In the genomic region with DNA sequence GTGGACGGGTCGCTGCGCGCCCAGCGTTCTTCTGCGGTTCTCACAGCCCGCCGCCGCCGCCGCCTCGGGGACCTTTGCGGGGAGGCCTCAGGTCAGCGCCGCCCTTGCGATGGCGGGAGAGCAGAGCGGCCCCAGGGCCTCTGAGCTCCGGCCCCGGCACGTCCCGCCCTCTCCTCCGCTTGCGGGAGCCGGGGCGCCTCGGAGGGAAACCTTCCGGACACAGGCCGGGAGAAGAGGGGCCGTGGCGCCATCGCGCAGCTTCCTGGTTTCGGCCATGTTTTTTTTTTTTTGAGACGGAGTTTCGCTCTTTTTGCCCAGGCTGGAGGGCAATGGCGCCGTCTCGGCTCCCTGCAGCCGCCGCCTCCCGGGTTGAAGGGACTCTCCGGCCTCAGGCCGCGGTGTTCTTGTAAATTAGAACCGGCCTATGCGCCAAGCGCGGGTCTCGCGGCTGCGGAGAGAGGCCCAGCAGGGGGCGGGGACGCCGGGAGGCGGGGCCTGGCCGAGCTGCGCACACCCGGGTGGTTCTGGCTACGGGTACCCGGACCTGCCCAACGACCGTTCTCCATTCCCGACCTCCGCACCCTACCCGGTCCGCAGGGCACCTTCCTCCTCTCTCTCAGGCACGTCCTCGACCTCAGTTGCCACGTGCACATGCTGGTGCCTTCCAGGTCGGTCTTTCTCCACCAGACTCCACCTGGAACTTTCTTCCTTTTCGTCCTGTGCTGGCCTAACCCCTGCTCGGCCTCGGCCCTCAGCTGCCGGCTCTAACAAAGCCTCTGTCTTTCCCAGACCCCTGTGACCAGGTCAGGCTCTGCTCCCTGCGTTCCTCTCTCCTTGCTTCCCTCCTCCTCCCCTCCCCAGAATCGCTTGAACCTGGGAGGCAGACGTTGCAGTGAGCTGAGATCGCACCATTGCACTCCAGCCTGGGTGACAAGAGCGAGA, we compare ENCODE assay signal across 8 cellular contexts. TPM values are rescaled to one million over a fixed set of nuclear protein-coding genes. Genes with fewer than 3 reads are reported as not detected.
DNase-seq lines count a peak whose midpoint lies in the region; ATAC-seq and TF ChIP-seq lines count a peak whose summit lies in the region.

No MANE protein-coding gene starts in this region.

- peak overlapping the region; percentile 92 to 99 (median 93) for H3K27ac ChIP-seq in right lobe of liver

- no peaks in the 10 kb centered on the region for H3K9me3 ChIP-seq in right lobe of liver

- peaks cover 0 to 13% (median 7%) of the 10 kb centered on the region in 4 donors for H3K4me1 ChIP-seq in right lobe of liver

- H3K4me3 ChIP-seq in right lobe of liver = peak overlapping the region; percentile 91 to 92 (median 91)

- TF ChIP-seq CTCF in right lobe of liver (IDR thresholded peaks at IDR 0.05) = peak in 2 of 4 donors; percentile 7 to 14

- H3K9me3 Mint-ChIP-seq in dendritic cell treated with granulocyte-macrophage colony-stimulating factor and Interleukin-4, amounts not matched to agents 40 ng/mL and 50 ng/mL, for 4 days = no peaks in the 10 kb centered on the region

- peak; percentile 77 for TF ChIP-seq POLR2A in right lobe of liver (IDR thresholded peaks at IDR 0.05)

- H3K4me3 Mint-ChIP-seq in dendritic cell treated with granulocyte-macrophage colony-stimulating factor and Interleukin-4, amounts not matched to agents 40 ng/mL and 50 ng/mL, for 4 days = peak overlapping the region; percentile 92

- H3K27ac Mint-ChIP-seq in dendritic cell treated with granulocyte-macrophage colony-stimulating factor and Interleukin-4, amounts not matched to agents 40 ng/mL and 50 ng/mL, for 4 days = peak overlapping the region; percentile 89

- no peaks in the 10 kb centered on the region for H3K27me3 Mint-ChIP-seq in dendritic cell treated with granulocyte-macrophage colony-stimulating factor and Interleukin-4, amounts not matched to agents 40 ng/mL and 50 ng/mL, for 4 days

- 2% methylated on average over 20 of the region's 80 CpGs for WGBS in right lobe of liver (ENCODE audit: insufficient coverage, low coverage, low lambda C conversion rate, missing lambda C conversion rate)

- peaks cover 61% of the 10 kb centered on the region for H3K36me3 Mint-ChIP-seq in dendritic cell treated with granulocyte-macrophage colony-stimulating factor and Interleukin-4, amounts not matched to agents 40 ng/mL and 50 ng/mL, for 4 days (ENCODE audit: low read depth)

- no peaks in the 10 kb centered on the region for H3K27me3 ChIP-seq in right lobe of liver

- in situ Hi-C loops in ACHN (cut with HindIII; ENCODE audit: low pct_ligation_motif_present, low pct_unique_long_range_greater_than_20kb, low sequenced_read_pairs) = no loop called here

- intact Hi-C loops in dendritic cell treated with granulocyte-macrophage colony-stimulating factor and Interleukin-4, amounts not matched to agents 40 ng/mL and 50 ng/mL, for 4 days (cut with micrococcal nuclease) = loop anchor here (2.0 kb wide), 3 partner anchors 17 to 29 kb away; a partner anchor contains a TSS
- intact Hi-C loops in right lobe of liver (cut with DNase I) = no loop called here

- peaks cover 0 to 8% (median 0%) of the 10 kb centered on the region in 4 donors for H3K36me3 ChIP-seq in right lobe of liver

- DNase-seq in ACHN = peak; percentile 67
- peak; percentile 49 for DNase-seq in NCI-H2196 treated with DMSO at 0.1 percent for 48 hours (lab: John Stamatoyannopoulos, UW; ENCODE audit: unreplicated experiment)
- DNase-seq in activated CD4-positive, alpha-beta T cell treated with anti-CD3 and anti-CD28 coated beads, Interleukin-2, amount 50 U/mL, for 4 hours = peak; percentile 56 to 57
- DNase-seq in right lobe of liver = peak; percentile 94 to 96 (median 95)
- DNase-seq in stimulated activated CD4-positive, alpha-beta T cell treated with anti-CD3 and anti-CD28 coated beads, Interleukin-4, amount 100 ng/mL, for 4 hours = peak; percentile 65 to 76

- peaks cover 68% of the 10 kb centered on the region for H3K4me1 Mint-ChIP-seq in dendritic cell treated with granulocyte-macrophage colony-stimulating factor and Interleukin-4, amounts not matched to agents 40 ng/mL and 50 ng/mL, for 4 days (ENCODE audit: low read depth)

- ATAC-seq in GM18511 (IDR thresholded peaks at IDR 0.05; ENCODE audit: unreplicated experiment) (peak; percentile 77), HG02973 (IDR thresholded peaks at IDR 0.05; ENCODE audit: unreplicated experiment) (peak; percentile 67), right lobe of liver (peak; percentile 94 to 98 (median 96))

RNA-seq across cellular contexts. Expression of a gene that starts 28.8 kb away (rescaled TPM):
- 100 to 1,000 TPM in 4 of 6 experiments, 10 to 100 TPM in 2; 99.7 to 136 (median 106) TPM for total RNA-seq in right lobe of liver

RNA-seq across cellular contexts. Expression of a gene that starts 29.7 kb away (rescaled TPM):
- 1 to 10 TPM; 3.6 to 9.0 (median 6.0) TPM for total RNA-seq in right lobe of liver

Comparison
In these comparisons a context has a peak if more than half of its experiments do, and no peak if none do; other contexts are left out.
1. Peak in every context shown above with its lines: DNase-seq, ATAC-seq, H3K4me3 ChIP-seq and H3K27ac ChIP-seq.